In the genomic region with DNA sequence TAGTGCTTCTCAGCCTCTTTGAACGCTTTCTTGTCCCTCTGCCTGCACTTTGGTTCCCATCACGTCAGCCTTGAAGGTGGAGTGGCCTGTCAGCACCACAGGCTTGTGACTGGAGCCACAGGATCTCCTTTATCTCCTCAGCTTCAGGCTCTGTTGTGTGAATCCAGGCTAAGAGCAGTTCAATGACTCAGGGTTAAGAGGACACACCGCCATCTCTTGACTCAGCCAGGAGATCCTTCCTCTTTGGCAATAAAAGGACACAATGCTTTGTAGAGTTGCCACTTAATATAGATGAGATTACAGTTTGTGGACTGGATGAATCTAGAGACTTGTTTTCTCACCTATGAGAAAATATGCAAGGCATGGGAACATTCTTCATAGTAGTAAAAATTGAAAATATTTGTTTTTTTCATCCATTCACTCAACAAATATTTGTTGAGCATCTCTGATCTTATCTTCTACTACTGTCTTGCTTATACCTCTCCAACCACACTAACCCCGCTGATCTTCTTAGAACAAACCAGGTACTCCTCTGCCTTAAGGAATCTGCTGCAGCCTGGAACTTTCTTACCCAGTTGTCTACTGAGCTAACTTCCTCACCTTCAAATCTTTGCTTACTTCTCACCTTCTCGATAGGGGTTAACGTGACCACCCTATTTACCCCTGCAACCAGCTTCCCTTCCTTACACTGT, we compare ENCODE assay signal across 9 cellular contexts.
DNase-seq lines count a peak whose midpoint lies in the region; ATAC-seq and TF ChIP-seq lines count a peak whose summit lies in the region.
"Had no signal": no experiment of that assay in that cellular context is flagged by ENCODE, and none has a peak within 500 bp of the region (broad histone marks: within the 10 kb centered on the region; RNA-seq: fewer than 3 reads in every experiment).

No MANE protein-coding gene starts in this region.

- no peak overlapping the region for H3K4me3 ChIP-seq in NB4 (ENCODE audit: low read depth, low read length)
- no peak overlapping the region for H3K4me3 ChIP-seq in endodermal cell (ENCODE audit: low read length)

- DNase-seq in NB4 (ENCODE audit: low read depth) (peak; percentile 7), endodermal cell (peak; percentile 58), lung microvascular endothelial cell (ENCODE audit: low read depth in 2 of 2) (peak; percentile 37 to 60), NCI-H1105 treated with DMSO at 0.1 percent for 48 hours (lab: John Stamatoyannopoulos, UW) (no peak)
- no peak for DNase-seq in stimulated activated naive B cell treated with anti-CD40 and anti-IgM and Interleukin-4, amounts not matched to agents 10 μg/mL and 1 μg/mL and 100 μg/mL, for 72 hours
- DNase-seq: KG1 had no signal

- H3K4me3 Mint-ChIP-seq in endodermal cell: no peak overlapping the region
- no peak overlapping the region for H3K4me3 Mint-ChIP-seq in stimulated activated naive B cell treated with anti-CD40 and anti-IgM and Interleukin-4, amounts not matched to agents 10 μg/mL and 1 μg/mL and 100 μg/mL, for 72 hours

- H3K27me3 ChIP-seq in endodermal cell (ENCODE audit: control insufficient read depth, insufficient read depth, low read length, poor library complexity, severe bottlenecking): no peaks in the 10 kb centered on the region

- ATAC-seq in stimulated activated naive B cell treated with anti-CD40 and anti-IgM and Interleukin-4, amounts not matched to agents 10 μg/mL and 1 μg/mL and 100 μg/mL, for 72 hours (replicated peaks): no peak
- no peak for ATAC-seq in HG02973 (IDR thresholded peaks at IDR 0.05; ENCODE audit: unreplicated experiment)
- no peak for ATAC-seq in GM18873 (IDR thresholded peaks at IDR 0.05; ENCODE audit: low FRiP score, unreplicated experiment)

- no peak overlapping the region for H3K9ac ChIP-seq in endodermal cell (ENCODE audit: extremely low read depth, low read length, poor library complexity, severe bottlenecking)

- peaks cover 15% of the 10 kb centered on the region for H3K9me3 Mint-ChIP-seq in endodermal cell
- H3K9me3 Mint-ChIP-seq in stimulated activated naive B cell treated with anti-CD40 and anti-IgM and Interleukin-4, amounts not matched to agents 10 μg/mL and 1 μg/mL and 100 μg/mL, for 72 hours: peaks cover 0 to 9% of the 10 kb centered on the region in 2 donors

- no peak overlapping the region for H3K27ac Mint-ChIP-seq in endodermal cell
- no peak overlapping the region for H3K27ac Mint-ChIP-seq in stimulated activated naive B cell treated with anti-CD40 and anti-IgM and Interleukin-4, amounts not matched to agents 10 μg/mL and 1 μg/mL and 100 μg/mL, for 72 hours

- H3K4me1 ChIP-seq in endodermal cell (ENCODE audit: control insufficient read depth, insufficient read depth, low read length): no peaks in the 10 kb centered on the region

- H3K27ac ChIP-seq in C4-2B (peak overlapping the region; percentile 100), endodermal cell (ENCODE audit: low read depth, low read length) (no peak overlapping the region)

- 87 to 93% methylated on average over 5 to 6 of the region's 6 CpGs for WGBS in endodermal cell (ENCODE audit: insufficient coverage in 1 of 2, insufficient read length in 1 of 2), 2 experiments

- H3K9me3 ChIP-seq in endodermal cell (ENCODE audit: control insufficient read depth, low read length): peaks cover 14% of the 10 kb centered on the region

- peaks cover 36% of the 10 kb centered on the region for H3K27me3 Mint-ChIP-seq in endodermal cell (ENCODE audit: insufficient read depth)
- H3K27me3 Mint-ChIP-seq in stimulated activated naive B cell treated with anti-CD40 and anti-IgM and Interleukin-4, amounts not matched to agents 10 μg/mL and 1 μg/mL and 100 μg/mL, for 72 hours: peaks cover 0 to 3% of the 10 kb centered on the region in 2 donors

- H3K4me1 Mint-ChIP-seq in endodermal cell: peaks cover 7% of the 10 kb centered on the region
- peaks cover 13 to 18% of the 10 kb centered on the region in 2 donors for H3K4me1 Mint-ChIP-seq in stimulated activated naive B cell treated with anti-CD40 and anti-IgM and Interleukin-4, amounts not matched to agents 10 μg/mL and 1 μg/mL and 100 μg/mL, for 72 hours

- H3K36me3 ChIP-seq in endodermal cell (ENCODE audit: control insufficient read depth, insufficient read depth, low read length): no peaks in the 10 kb centered on the region

- no peak for TF ChIP-seq CTCF in C4-2B (conservative IDR thresholded peaks at IDR 0.05)
- no peak for TF ChIP-seq CTCF in NB4 (IDR thresholded peaks at IDR 0.05; ENCODE audit: low read depth, low read length)
- no peak for TF ChIP-seq CTCF in endodermal cell (conservative IDR thresholded peaks at IDR 0.05)

- H3K36me3 Mint-ChIP-seq in endodermal cell (ENCODE audit: low read depth): no peaks in the 10 kb centered on the region
- H3K36me3 Mint-ChIP-seq in stimulated activated naive B cell treated with anti-CD40 and anti-IgM and Interleukin-4, amounts not matched to agents 10 μg/mL and 1 μg/mL and 100 μg/mL, for 72 hours: no peaks in the 10 kb centered on the region

- TF ChIP-seq POLR2A in NB4 (IDR thresholded peaks at IDR 0.05; ENCODE audit: extremely low read depth, insufficient read length): no peak

Comparison
In these comparisons a context has a peak if more than half of its experiments do, and no peak if none do; other contexts are left out.
1. DNase-seq: peak in NB4 (single experiment), endodermal cell (single experiment) and lung microvascular endothelial cell (2 of 2); none in stimulated activated naive B cell treated with anti-CD40 and anti-IgM and Interleukin-4, amounts not matched to agents 10 μg/mL and 1 μg/mL and 100 μg/mL, for 72 hours (single experiment) and NCI-H1105 treated with DMSO at 0.1 percent for 48 hours (single experiment).